Comparison of ENCODE assay signal across 13 cellular contexts in the genomic region with DNA sequence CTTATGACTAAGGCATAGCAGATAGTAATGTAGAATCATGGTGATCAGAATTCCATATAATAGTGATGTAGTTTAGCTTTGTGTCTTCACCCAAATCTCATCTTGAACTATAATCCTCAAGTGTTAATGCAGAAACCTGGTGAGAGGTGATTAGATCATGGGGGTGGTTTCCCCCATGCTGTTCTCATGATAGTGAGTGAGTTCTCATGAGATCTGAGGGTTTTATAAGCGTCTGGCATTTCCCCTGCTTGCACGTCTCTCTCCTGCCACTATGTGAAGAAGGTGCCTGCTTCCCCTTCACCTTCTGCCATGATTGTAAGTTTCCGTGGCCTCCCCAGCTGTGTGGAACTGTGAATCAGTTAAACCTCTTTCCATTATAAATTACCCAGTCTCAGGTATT.
DNase-seq lines count a peak whose midpoint lies in the region; ATAC-seq lines count a peak whose summit lies in the region.
"Had no signal": no experiment of that assay in that cellular context is flagged by ENCODE, and none has a peak within 500 bp of the region (broad histone marks: within the 10 kb centered on the region; RNA-seq: fewer than 3 reads in every experiment).

No MANE protein-coding gene starts in this region.

- peak overlapping the region; percentile 9 for H3K4me3 Mint-ChIP-seq in activated T-helper 17 cell treated with anti-CD3 and anti-CD28 coated beads, Interleukin-2, amount 50 U/mL, for 72 hours
- H3K4me3 Mint-ChIP-seq: B cell, GM23338 had no signal

- H3K27me3 Mint-ChIP-seq in activated T-helper 17 cell treated with anti-CD3 and anti-CD28 coated beads, Interleukin-2, amount 50 U/mL, for 72 hours: no peaks in the 10 kb centered on the region

- H3K36me3 Mint-ChIP-seq in activated T-helper 17 cell treated with anti-CD3 and anti-CD28 coated beads, Interleukin-2, amount 50 U/mL, for 72 hours (ENCODE audit: low read depth): no peaks in the 10 kb centered on the region

- peak overlapping the region; percentile 78 for H3K27ac Mint-ChIP-seq in activated T-helper 17 cell treated with anti-CD3 and anti-CD28 coated beads, Interleukin-2, amount 50 U/mL, for 72 hours
- H3K27ac Mint-ChIP-seq: B cell, GM23338 had no signal

- ATAC-seq in activated T-helper 17 cell treated with anti-CD3 and anti-CD28 coated beads, Interleukin-2, amount 50 U/mL, for 72 hours (replicated peaks): peak; percentile 23
- ATAC-seq: GM23338, HCT116 had no signal

- DNase-seq in activated CD4-positive, alpha-beta T cell treated with anti-CD3 and anti-CD28 coated beads for 48 hours: peak; percentile 42
- DNase-seq in activated CD4-positive, alpha-beta T cell treated with anti-CD3 and anti-CD28 coated beads, Interleukin-2, amount 50 U/mL, for 1 hour: no peak
- peak; percentile 13 for DNase-seq in activated naive CD4-positive, alpha-beta T cell treated with Interleukin-2 at 50 U/mL for 16 hours
- DNase-seq in activated naive CD4-positive, alpha-beta T cell (lab: John Stamatoyannopoulos, UW): no peak
- peak; percentile 27 for DNase-seq in stimulated activated CD4-positive, alpha-beta T cell treated with anti-CD3 and anti-CD28 coated beads, Interleukin-4, amount 100 ng/mL, for 24 hours
- DNase-seq in cortex of kidney (lab: John Stamatoyannopoulos, UW): no peak
- DNase-seq: DMS79 treated with DMSO at 0.1 percent for 48 hours, MV-4-11, NCI-H1694 treated with DMSO at 0.1 percent for 48 hours had no signal

- peaks cover 53% of the 10 kb centered on the region for H3K4me1 Mint-ChIP-seq in activated T-helper 17 cell treated with anti-CD3 and anti-CD28 coated beads, Interleukin-2, amount 50 U/mL, for 72 hours
- H3K4me1 Mint-ChIP-seq: B cell, GM23338 had no signal

- peaks cover 10% of the 10 kb centered on the region for H3K9me3 Mint-ChIP-seq in activated T-helper 17 cell treated with anti-CD3 and anti-CD28 coated beads, Interleukin-2, amount 50 U/mL, for 72 hours
- H3K9me3 Mint-ChIP-seq: GM23338 had no signal

Comparison
In these comparisons a context has a peak if more than half of its experiments do, and no peak if none do; other contexts are left out.
1. DNase-seq: peak in activated CD4-positive, alpha-beta T cell treated with anti-CD3 and anti-CD28 coated beads for 48 hours (single experiment), activated naive CD4-positive, alpha-beta T cell treated with Interleukin-2 at 50 U/mL for 16 hours (single experiment) and stimulated activated CD4-positive, alpha-beta T cell treated with anti-CD3 and anti-CD28 coated beads, Interleukin-4, amount 100 ng/mL, for 24 hours (single experiment); none in activated CD4-positive, alpha-beta T cell treated with anti-CD3 and anti-CD28 coated beads, Interleukin-2, amount 50 U/mL, for 1 hour (single experiment), activated naive CD4-positive, alpha-beta T cell (0 of 4) and cortex of kidney (single experiment).